ENCODE assay signal across 1 cellular context in the genomic region with DNA sequence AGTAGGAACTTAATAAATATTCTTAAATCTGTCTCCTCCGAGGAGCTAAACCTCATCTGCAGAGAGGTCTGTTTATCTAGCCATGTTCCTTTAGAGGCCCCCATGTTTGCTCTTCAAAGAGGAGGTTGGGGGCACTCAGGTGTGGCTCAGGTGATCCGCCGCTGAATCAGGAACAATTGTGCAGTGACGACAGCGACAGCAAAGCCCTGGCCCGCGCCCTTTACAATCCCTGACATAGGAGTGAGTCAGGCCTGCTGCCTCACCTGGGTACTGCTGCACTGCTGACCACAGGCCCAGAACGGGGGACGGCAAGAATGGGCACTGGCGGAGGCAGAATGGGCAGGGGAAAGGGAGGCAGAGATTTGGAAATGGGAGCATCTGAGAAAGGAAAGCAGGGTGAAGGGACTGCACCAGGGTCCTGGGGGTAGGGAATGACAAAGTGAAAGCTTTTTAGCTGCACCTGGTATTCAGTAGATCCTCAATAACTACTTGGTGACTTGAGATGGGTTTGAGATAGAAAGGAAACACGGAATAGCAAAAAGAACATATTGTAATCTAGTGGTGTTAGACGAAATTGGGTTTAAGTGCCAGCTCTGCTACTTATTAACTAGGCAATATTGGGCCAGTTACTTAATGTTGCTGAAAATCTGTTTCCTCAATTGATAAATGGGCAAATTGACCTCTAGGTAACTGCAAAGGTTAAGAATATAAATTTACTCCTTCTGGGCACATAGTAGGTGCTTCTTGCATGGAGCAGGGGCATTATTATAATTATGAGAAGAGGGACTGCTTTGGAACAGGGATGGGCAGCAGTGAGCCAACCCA.
TF ChIP-seq lines count a peak whose summit lies in the region.

No MANE protein-coding gene starts in this region.

TF ChIP-seq in A549, 52 proteins besides CTCF, POLR2A, EP300 and RAD21:
- TF ChIP-seq RCOR1 (IDR thresholded peaks at IDR 0.05; ENCODE audit: low read depth, low read length) = no peak
- TF ChIP-seq HOXB13 (CRISPR knock-in tag; IDR thresholded peaks at IDR 0.05; ENCODE audit: low read depth) = peak; percentile 80
- 0 out of 2 replicates have a peak, but pooled peaks have one; percentile 6 for TF ChIP-seq FOSL2 (IDR thresholded peaks at IDR 0.05)
- peak; percentile 50 for TF ChIP-seq FOSL2 (CRISPR knock-in tag; IDR thresholded peaks at IDR 0.05)
- no peak for TF ChIP-seq ZSCAN20 (CRISPR knock-in tag; IDR thresholded peaks at IDR 0.05)
- 0 out of 2 replicates have a peak, but pooled peaks have one; percentile 14 for TF ChIP-seq FOSB (CRISPR knock-in tag; IDR thresholded peaks at IDR 0.05)
- no peak for TF ChIP-seq MAZ (IDR thresholded peaks at IDR 0.05; ENCODE audit: borderline replicate concordance, low read depth, low read length)
- TF ChIP-seq TP53 (CRISPR knock-in tag; IDR thresholded peaks at IDR 0.05) = no peak
- no peak for TF ChIP-seq USF2 (IDR thresholded peaks at IDR 0.05)
- no peak for TF ChIP-seq HOXA7 (CRISPR knock-in tag; IDR thresholded peaks at IDR 0.05)
- TF ChIP-seq RFX5 (IDR thresholded peaks at IDR 0.05) = no peak
- TF ChIP-seq, protein P1, sequence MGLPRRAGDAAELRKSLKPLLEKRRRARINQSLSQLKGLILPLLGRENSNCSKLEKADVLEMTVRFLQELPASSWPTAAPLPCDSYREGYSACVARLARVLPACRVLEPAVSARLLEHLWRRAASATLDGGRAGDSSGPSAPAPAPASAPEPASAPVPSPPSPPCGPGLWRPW (IDR thresholded peaks at IDR 0.05) = no peak
- TF ChIP-seq, protein P2, sequence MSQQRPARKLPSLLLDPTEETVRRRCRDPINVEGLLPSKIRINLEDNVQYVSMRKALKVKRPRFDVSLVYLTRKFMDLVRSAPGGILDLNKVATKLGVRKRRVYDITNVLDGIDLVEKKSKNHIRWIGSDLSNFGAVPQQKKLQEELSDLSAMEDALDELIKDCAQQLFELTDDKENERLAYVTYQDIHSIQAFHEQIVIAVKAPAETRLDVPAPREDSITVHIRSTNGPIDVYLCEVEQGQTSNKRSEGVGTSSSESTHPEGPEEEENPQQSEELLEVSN (IDR thresholded peaks at IDR 0.05; ENCODE audit: borderline replicate concordance, low read depth) = no peak
- TF ChIP-seq KDM5A (IDR thresholded peaks at IDR 0.05) = no peak
- TF ChIP-seq PBX3 (IDR thresholded peaks at IDR 0.05) = no peak
- TF ChIP-seq GATA3 (IDR thresholded peaks at IDR 0.05; ENCODE audit: borderline replicate concordance) = no peak
- no peak for TF ChIP-seq REST (IDR thresholded peaks at IDR 0.05)
- peak; percentile 5; the same call in 1 of the 2 replicates for TF ChIP-seq JUNB (IDR thresholded peaks at IDR 0.05)
- no peak for TF ChIP-seq ESRRA (IDR thresholded peaks at IDR 0.05; ENCODE audit: borderline replicate concordance, low read length)
- TF ChIP-seq MAFK (IDR thresholded peaks at IDR 0.05; ENCODE audit: partially characterized antibody) = peak; percentile 1
- TF ChIP-seq EHF (CRISPR knock-in tag; IDR thresholded peaks at IDR 0.05) = peak; percentile 59; the same call in 1 of the 2 replicates
- no peak for TF ChIP-seq CBX8 (IDR thresholded peaks at IDR 0.05)
- no peak for TF ChIP-seq CHD2 (IDR thresholded peaks at IDR 0.05; ENCODE audit: low read length, partially characterized antibody)
- no peak for TF ChIP-seq ZC3H11A (IDR thresholded peaks at IDR 0.05)
- TF ChIP-seq ELK1 (IDR thresholded peaks at IDR 0.05; ENCODE audit: low read depth, low read length) = no peak
- TF ChIP-seq, protein P3, sequence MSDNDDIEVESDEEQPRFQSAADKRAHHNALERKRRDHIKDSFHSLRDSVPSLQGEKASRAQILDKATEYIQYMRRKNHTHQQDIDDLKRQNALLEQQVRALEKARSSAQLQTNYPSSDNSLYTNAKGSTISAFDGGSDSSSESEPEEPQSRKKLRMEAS (IDR thresholded peaks at IDR 0.05) = no peak; the same call in 1 of the 2 replicates
- TF ChIP-seq NPAS2 (CRISPR knock-in tag; IDR thresholded peaks at IDR 0.05; ENCODE audit: borderline replicate concordance) = no peak
- no peak for TF ChIP-seq SMC3 (IDR thresholded peaks at IDR 0.05)
- no peak for TF ChIP-seq CEBPB (IDR thresholded peaks at IDR 0.05)
- TF ChIP-seq JUN (IDR thresholded peaks at IDR 0.05) = no peak
- TF ChIP-seq RNF2 (IDR thresholded peaks at IDR 0.05; ENCODE audit: borderline replicate concordance, low read depth) = no peak
- TF ChIP-seq NR3C1 (IDR thresholded peaks at IDR 0.05) = no peak
- TF ChIP-seq POLR2AphosphoS2 (conservative IDR thresholded peaks at IDR 0.05; ENCODE audit: low read length) = no peak
- peak; percentile 92 for TF ChIP-seq ATOH8 (CRISPR knock-in tag; IDR thresholded peaks at IDR 0.05; ENCODE audit: low read depth)
- TF ChIP-seq BHLHE40 (IDR thresholded peaks at IDR 0.05; ENCODE audit: low read depth, low read length) = no peak
- no peak for TF ChIP-seq RARB (CRISPR knock-in tag; IDR thresholded peaks at IDR 0.05)
- TF ChIP-seq FOXS1 (CRISPR knock-in tag; IDR thresholded peaks at IDR 0.05) = peak; percentile 79; the same call in 1 of the 2 replicates
- TF ChIP-seq CBX2 (IDR thresholded peaks at IDR 0.05; ENCODE audit: borderline replicate concordance, low read depth) = no peak
- TF ChIP-seq CHD4 (IDR thresholded peaks at IDR 0.05; ENCODE audit: borderline replicate concordance) = no peak
- TF ChIP-seq PHF8 (IDR thresholded peaks at IDR 0.05; ENCODE audit: borderline replicate concordance, low read depth) = no peak
- TF ChIP-seq HOXB5 (CRISPR knock-in tag; IDR thresholded peaks at IDR 0.05) = 0 out of 2 replicates have a peak, but pooled peaks have one; percentile 19
- no peak for TF ChIP-seq EHMT2 (IDR thresholded peaks at IDR 0.05; ENCODE audit: low read depth)
- TF ChIP-seq SREBF2 (IDR thresholded peaks at IDR 0.05) = no peak
- no peak for TF ChIP-seq HEYL (CRISPR knock-in tag; IDR thresholded peaks at IDR 0.05)
- no peak for TF ChIP-seq HMGXB4 (CRISPR knock-in tag; IDR thresholded peaks at IDR 0.05; ENCODE audit: borderline replicate concordance)
